1 cellular context compared by ENCODE assay signal in the genomic region with DNA sequence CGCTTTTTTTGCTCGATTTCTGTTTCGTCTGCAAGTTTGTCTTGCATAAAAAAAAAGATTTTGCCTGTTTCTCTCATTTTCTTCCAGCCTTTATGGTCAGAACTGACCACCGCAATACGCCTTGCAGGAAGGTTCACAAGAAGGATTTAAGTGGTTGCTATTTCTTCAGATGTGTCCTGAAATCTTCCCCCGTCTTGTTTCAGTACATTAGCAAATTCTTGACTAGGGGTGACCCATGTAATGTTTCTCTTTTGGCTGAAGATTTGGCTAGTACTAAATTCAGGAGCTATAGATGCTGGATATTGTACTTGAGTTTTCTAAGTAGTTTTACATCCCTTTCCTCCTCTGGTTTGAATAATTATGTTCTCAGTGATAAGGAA.
TF ChIP-seq lines count a peak whose summit lies in the region.

No MANE protein-coding gene starts in this region.

TF ChIP-seq in IMR-90, 13 proteins besides CTCF, POLR2A, EP300 and RAD21 (continued from another document):
- no peak for TF ChIP-seq NFE2L2 (IDR thresholded peaks at IDR 0.05; ENCODE audit: low read depth, low read length)
- no peak for TF ChIP-seq ELK1 (IDR thresholded peaks at IDR 0.05; ENCODE audit: borderline replicate concordance, low read depth, low read length)
- TF ChIP-seq CEBPB (IDR thresholded peaks at IDR 0.05; ENCODE audit: low read depth, low read length), result no peak
- no peak for TF ChIP-seq SMC3 (IDR thresholded peaks at IDR 0.05; ENCODE audit: low read depth, low read length)
- no peak for TF ChIP-seq RFX5 (IDR thresholded peaks at IDR 0.05; ENCODE audit: low read depth, low read length)
- no peak for TF ChIP-seq CHD1 (IDR thresholded peaks at IDR 0.05; ENCODE audit: low read depth, low read length)
- TF ChIP-seq FOS (IDR thresholded peaks at IDR 0.05; ENCODE audit: low read depth, low read length), result no peak
- no peak for TF ChIP-seq RCOR1 (IDR thresholded peaks at IDR 0.05; ENCODE audit: insufficient replicate concordance, low read length)
